ENCODE assay signal across 8 cellular contexts in genomic region chr17:78722101-78722761, GRCh38. TPM values are rescaled to one million over a fixed set of nuclear protein-coding genes. Genes with fewer than 3 reads are reported as not detected.
DNase-seq lines count a peak whose midpoint lies in the region; ATAC-seq and TF ChIP-seq lines count a peak whose summit lies in the region.

No MANE protein-coding gene starts in this region.

- no peaks in the 10 kb centered on the region for H3K36me3 Mint-ChIP-seq in endodermal cell (ENCODE audit: low read depth)

- H3K4me1 ChIP-seq in MM.1S (ENCODE audit: low read length) (peaks cover 74% of the 10 kb centered on the region), endodermal cell (ENCODE audit: control insufficient read depth, insufficient read depth, low read length) (peaks cover 42% of the 10 kb centered on the region), body of pancreas (peaks cover 43% of the 10 kb centered on the region)

- WGBS in endodermal cell (ENCODE audit: insufficient coverage in 1 of 2, insufficient read length in 1 of 2), 2 experiments = 69 to 77% methylated on average over 7 to 9 of the region's 9 CpGs
- WGBS in body of pancreas, 2 donors = 56 to 77% methylated on average over 9 of the region's 9 CpGs

- no peak overlapping the region for H2AFZ ChIP-seq in MM.1S (ENCODE audit: low read length)

- peak overlapping the region; percentile 99 for H3K4me2 ChIP-seq in MM.1S (ENCODE audit: low read depth, low read length)

- no peaks in the 10 kb centered on the region for H4K20me1 ChIP-seq in MM.1S (ENCODE audit: insufficient read depth, low read length)

- H3K36me3 ChIP-seq in MM.1S (replicated peaks; ENCODE audit: insufficient read depth, low read length) (no peaks in the 10 kb centered on the region), endodermal cell (ENCODE audit: control insufficient read depth, insufficient read depth, low read length) (no peaks in the 10 kb centered on the region), body of pancreas (replicated peaks in 1 of 2; ENCODE audit: insufficient read depth in 1 of 2, low read depth in 2 of 2) (no peaks in the 10 kb centered on the region)

- intact Hi-C loops in body of pancreas (cut with DNase I) = no loop called here

- H3K4me3 ChIP-seq in MM.1S (ENCODE audit: low read length) (peak overlapping the region; percentile 70), endodermal cell (ENCODE audit: low read length) (peak overlapping the region; percentile 79), body of pancreas (no peak overlapping the region)

- peaks cover 74% of the 10 kb centered on the region for H3K4me1 Mint-ChIP-seq in endodermal cell

- H3K9me3 ChIP-seq in MM.1S (replicated peaks; ENCODE audit: insufficient read depth, low read length) (no peaks in the 10 kb centered on the region), endodermal cell (ENCODE audit: control insufficient read depth, low read length) (no peaks in the 10 kb centered on the region), body of pancreas (no peaks in the 10 kb centered on the region)

- peaks cover 92% of the 10 kb centered on the region for H3K79me2 ChIP-seq in MM.1S (ENCODE audit: low read length)

- peaks cover 94% of the 10 kb centered on the region for H3F3A ChIP-seq in MM.1S (ENCODE audit: insufficient read depth, low read length)

- no peaks in the 10 kb centered on the region for H3K9me3 Mint-ChIP-seq in endodermal cell

- H3K27ac ChIP-seq in MM.1S (ENCODE audit: low read length) (peak overlapping the region; percentile 97), endodermal cell (ENCODE audit: low read depth, low read length) (no peak overlapping the region), body of pancreas (no peak overlapping the region)

- H3K9me2 ChIP-seq in MM.1S (replicated peaks; ENCODE audit: insufficient read depth, low read length) = no peaks in the 10 kb centered on the region

- no peak overlapping the region for H3K4me3 Mint-ChIP-seq in endodermal cell

- TF ChIP-seq POLR2A in body of pancreas (IDR thresholded peaks at IDR 0.05) = no peak

- no peak overlapping the region for H3K27ac Mint-ChIP-seq in endodermal cell

- ATAC-seq in GM19467 (IDR thresholded peaks at IDR 0.05; ENCODE audit: unreplicated experiment) = no peak
- ATAC-seq in GM19328 (IDR thresholded peaks at IDR 0.05; ENCODE audit: unreplicated experiment) = no peak
- no peak for ATAC-seq in body of pancreas

- H3K27me3 ChIP-seq in MM.1S (replicated peaks; ENCODE audit: insufficient read depth, low read length) = no peaks in the 10 kb centered on the region
- H3K27me3 ChIP-seq in endodermal cell (ENCODE audit: control insufficient read depth, insufficient read depth, low read length, poor library complexity, severe bottlenecking) = no peaks in the 10 kb centered on the region
- no peaks in the 10 kb centered on the region for H3K27me3 ChIP-seq in body of pancreas

- H3K27me3 Mint-ChIP-seq in endodermal cell (ENCODE audit: insufficient read depth) = peaks cover 3% of the 10 kb centered on the region

- H3K9ac ChIP-seq in MM.1S (ENCODE audit: low read length) (peak overlapping the region; percentile 95), endodermal cell (ENCODE audit: extremely low read depth, low read length, poor library complexity, severe bottlenecking) (no peak overlapping the region)

- DNase-seq in GM03348 (ENCODE audit: low spot score) = peak; percentile 39
- peak; percentile 83 for DNase-seq in MM.1S
- DNase-seq in endodermal cell = peak; percentile 70
- peak; percentile 63 for DNase-seq in occipital lobe (lab: John Stamatoyannopoulos, UW)
- DNase-seq in kidney tubule cell (ENCODE audit: low spot score) = no peak
- no peak for DNase-seq in body of pancreas

- no peak for TF ChIP-seq CTCF in MM.1S (IDR thresholded peaks at IDR 0.05; ENCODE audit: low read length)
- no peak for TF ChIP-seq CTCF in endodermal cell (conservative IDR thresholded peaks at IDR 0.05)
- no peak for TF ChIP-seq CTCF in body of pancreas (IDR thresholded peaks at IDR 0.05)

RNA-seq across cellular contexts. Expression of gene CYTH1, which starts 59.8 kb away (rescaled TPM):
- total RNA-seq in endodermal cell (10 to 100 TPM; 23.1 to 27.4 TPM), occipital lobe (82.2 TPM), body of pancreas (10 to 100 TPM; 32.2 to 60.6 TPM)
- 20.3 TPM for polyA plus RNA-seq in endodermal cell (2013, experiment 1 of 2)
- polyA plus RNA-seq in endodermal cell (2013, experiment 2 of 2) = 17.8 TPM

Comparison
In these comparisons a context has a peak if more than half of its experiments do, and no peak if none do; other contexts are left out.
1. DNase-seq: peak in GM03348 (single experiment), MM.1S (single experiment), endodermal cell (single experiment) and occipital lobe (single experiment); none in kidney tubule cell (single experiment) and body of pancreas (0 of 4).
2. H3K4me3 ChIP-seq: peak in MM.1S (single experiment) and endodermal cell (single experiment); none in body of pancreas (0 of 2).